In the genomic region with DNA sequence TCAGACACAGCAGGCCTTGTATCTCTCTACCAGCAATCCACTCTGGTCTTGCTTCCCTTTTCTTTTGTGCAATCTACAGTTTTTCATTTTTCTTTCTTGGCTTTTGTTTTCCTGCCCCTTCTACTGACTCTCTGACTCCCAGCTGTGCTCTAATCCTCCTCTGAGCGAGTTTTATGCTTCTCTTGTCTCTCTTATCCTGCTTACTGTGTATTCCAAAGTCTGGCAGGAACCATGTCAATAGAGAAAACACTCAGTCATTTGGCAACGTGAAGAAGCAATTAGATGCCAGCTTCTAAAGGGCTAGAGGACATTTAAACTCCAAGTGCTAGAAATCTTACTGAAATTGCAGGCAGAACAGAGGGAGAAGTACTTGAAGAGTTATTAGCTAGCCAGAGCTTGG, we compare ENCODE assay signal across 17 cellular contexts.
"Had no signal": no experiment of that assay in that cellular context is flagged by ENCODE, and none has a peak within 500 bp of the region (broad histone marks: within the 10 kb centered on the region; RNA-seq: fewer than 3 reads in every experiment).

No MANE protein-coding gene starts in this region.

- H3K27me3 Mint-ChIP-seq: activated CD4-positive, alpha-beta T cell treated with anti-CD3 and anti-CD28 coated beads, Interleukin-2, amount 10 ng/mL, durations not matched to agents 24 days and 14 days had no signal

- H3K4me3 Mint-ChIP-seq: activated CD4-positive, alpha-beta T cell treated with anti-CD3 and anti-CD28 coated beads, Interleukin-2, amount 10 ng/mL, durations not matched to agents 24 days and 14 days; activated T-cell treated with anti-CD3 and anti-CD28 coated beads, Interleukin-2, amount 50 U/mL, for 72 hours had no signal

- H3K79me2 ChIP-seq: parathyroid adenoma had no signal

- H3K36me3 ChIP-seq: neutrophil, stomach, thoracic aorta, upper lobe of right lung had no signal

- DNase-seq: activated CD4-positive, alpha-beta T cell treated with anti-CD3 and anti-CD28 coated beads, Interleukin-2, amount 10 ng/mL, durations not matched to agents 24 days and 14 days; activated CD4-positive, CD25-positive, alpha-beta regulatory T cell; activated CD8-positive, alpha-beta memory T cell treated with anti-CD3 and anti-CD28 coated beads, Interleukin-2, amount 50 U/mL, for 48 hours; activated gamma-delta T cell; activated T-cell treated with anti-CD3 and anti-CD28 coated beads, Interleukin-2, amount 50 U/mL, for 72 hours; caudate nucleus; islet precursor cell; retina; stimulated activated CD4-positive, alpha-beta T cell treated with anti-CD3 and anti-CD28 coated beads, Interleukin-12 subunit alpha, Interleukin-12 subunit beta, amount 100 ng/mL, for 4 hours; stimulated activated CD4-positive, alpha-beta T cell treated with anti-CD3 and anti-CD28 coated beads, Interleukin-2, amount 100 ng/mL, for 24 hours; stomach; upper lobe of right lung had no signal

- H3K4me3 ChIP-seq: stomach, thoracic aorta, upper lobe of right lung had no signal

- H2AFZ ChIP-seq: parathyroid adenoma had no signal

- H3K27ac ChIP-seq: neutrophil, parathyroid adenoma, stomach, thoracic aorta, upper lobe of right lung had no signal

- H3K27ac Mint-ChIP-seq: activated CD4-positive, alpha-beta T cell treated with anti-CD3 and anti-CD28 coated beads, Interleukin-2, amount 10 ng/mL, durations not matched to agents 24 days and 14 days; activated naive CD4-positive, alpha-beta T cell treated with anti-CD3 and anti-CD28 coated beads, Interleukin-2, amount 50 U/mL, for 72 hours; activated T-cell treated with anti-CD3 and anti-CD28 coated beads, Interleukin-2, amount 50 U/mL, for 72 hours had no signal

- H3K4me1 ChIP-seq: parathyroid adenoma, stomach, upper lobe of right lung had no signal

- H3K4me1 Mint-ChIP-seq: activated CD4-positive, alpha-beta T cell treated with anti-CD3 and anti-CD28 coated beads, Interleukin-2, amount 10 ng/mL, durations not matched to agents 24 days and 14 days had no signal

- H3K27me3 ChIP-seq: neutrophil, stomach, upper lobe of right lung had no signal

- H3K36me3 Mint-ChIP-seq: activated naive CD4-positive, alpha-beta T cell treated with anti-CD3 and anti-CD28 coated beads, Interleukin-2, amount 50 U/mL, for 72 hours had no signal

- ATAC-seq: activated naive CD4-positive, alpha-beta T cell treated with anti-CD3 and anti-CD28 coated beads, Interleukin-2, amount 50 U/mL, for 72 hours; activated T-cell treated with anti-CD3 and anti-CD28 coated beads, Interleukin-2, amount 50 U/mL, for 72 hours; esophagus mucosa; upper lobe of right lung had no signal

- H3K9ac ChIP-seq: parathyroid adenoma had no signal

- H3K9me3 ChIP-seq: neutrophil, stomach, thoracic aorta, upper lobe of right lung had no signal
